ENCODE assay signal across 8 cellular contexts in genomic region chr1:107056426-107057196, GRCh38. TPM values are rescaled to one million over a fixed set of nuclear protein-coding genes. Genes with fewer than 3 reads are reported as not detected.
A peak's percentile ranks its signal among the peaks of the same experiment; 100 is the strongest.
DNase-seq lines count a peak whose midpoint lies in the region; ATAC-seq and TF ChIP-seq lines count a peak whose summit lies in the region.

Gene PRMT6 (plus strand): TSS chr1:107056674. CDS start chr1:107056716, 42 bp downstream.

- peaks cover 9% of the 10 kb centered on the region for H3K36me3 Mint-ChIP-seq in WTC11

- BruUV-seq in A673 (replicated peaks; lab: Mats Ljungman, UMichigan) = TSS peak; percentile 71

- peak within 1 kb of the TSS; percentile 91 for H3K27ac Mint-ChIP-seq in WTC11

- no peaks in the 10 kb centered on the region for H3K9me3 ChIP-seq in A673 (ENCODE audit: low read depth, low read length, poor library complexity, severe bottlenecking)
- H3K9me3 ChIP-seq in spleen = no peaks in the 10 kb centered on the region

- H3K27ac ChIP-seq in A673 (ENCODE audit: low read depth, low read length, poor library complexity, severe bottlenecking) (peak within 1 kb of the TSS; percentile 89), spleen (peak within 1 kb of the TSS; percentile 50 to 92 (median 88))

- H3K27me3 Mint-ChIP-seq in WTC11 (ENCODE audit: low read depth) = no peaks in the 10 kb centered on the region

- CTCF ChIA-PET in A673 (lab: Charles Lee) (no interaction called here), WTC11 (lab: Charles Lee) (interaction anchor here (1.9 to 2.0 kb wide), 2 partner anchors 84 to 86 kb away, joined by 5 to 14 read pairs; partner anchors contain the start of gene NTNG1)

- no peaks in the 10 kb centered on the region for H3K9me3 Mint-ChIP-seq in WTC11

- H3K4me3 ChIP-seq in A673 (ENCODE audit: low read depth, low read length, poor library complexity, severe bottlenecking) = peak within 1 kb of the TSS; percentile 78
- H3K4me3 ChIP-seq in cardiac fibroblast (replicated peaks in 1 of 2; ENCODE audit: low read depth in 2 of 2, low read length in 2 of 2) = peak within 1 kb of the TSS; percentile 96 to 97
- peak within 1 kb of the TSS; percentile 70 to 99 (median 87) for H3K4me3 ChIP-seq in spleen

- no peaks in the 10 kb centered on the region for H3K27me3 ChIP-seq in A673 (replicated peaks; ENCODE audit: insufficient read depth, low read depth, low read length, poor library complexity)
- no peaks in the 10 kb centered on the region for H3K27me3 ChIP-seq in spleen (replicated peaks in 1 of 7)

- H3K4me1 ChIP-seq in A673 (ENCODE audit: insufficient read depth, low read length, poor library complexity, severe bottlenecking) (peaks cover 13% of the 10 kb centered on the region), spleen (peaks cover 6 to 37% (median 25%) of the 10 kb centered on the region in 6 donors)

- H3K4me1 Mint-ChIP-seq in WTC11 = peaks cover 26% of the 10 kb centered on the region

- H3K36me3 ChIP-seq in A673 (ENCODE audit: insufficient read depth, low read length, poor library complexity, severe bottlenecking) = peaks cover 15% of the 10 kb centered on the region
- peaks cover 0 to 19% (median 11%) of the 10 kb centered on the region in 6 donors for H3K36me3 ChIP-seq in spleen

- DNase-seq in A673 (ENCODE audit: low spot score) = peak; percentile 94
- peak; percentile 72 for DNase-seq in NCI-H2196 (lab: John Stamatoyannopoulos, UW; ENCODE audit: unreplicated experiment)
- DNase-seq in WTC11 (ENCODE audit: low spot score) = peak; percentile 88
- peak; percentile 73 to 81 for DNase-seq in cardiac fibroblast (ENCODE audit: low read depth in 2 of 2)
- peak; percentile 82 for DNase-seq in inferior parietal cortex (ENCODE audit: extremely low spot score)
- peak; percentile 96 for DNase-seq in spleen

- intact Hi-C loops in A673 (cut with micrococcal nuclease; ENCODE audit: unreplicated experiment) (loop anchor here (1.0 to 5.0 kb wide), 4 partner anchors 84 to 404 kb away; no protein-coding TSS in a partner anchor), spleen (cut with DNase I; ENCODE audit: low total_unique reads) (no loop called here)

- POLR2A ChIA-PET in A673 (lab: Charles Lee; ENCODE audit: low non-redundant PET) = interaction anchor here (0.6 kb wide), 1 partner anchor 207 kb away, joined by 3 read pairs; no protein-coding TSS in a partner anchor
- POLR2A ChIA-PET in WTC11 (lab: Charles Lee) = interaction anchor here (1.1 to 1.8 kb wide), 3 partner anchors 75 to 83 kb away, joined by 4 to 10 read pairs (median 4); no protein-coding TSS in a partner anchor

- ATAC-seq in GM18867 (IDR thresholded peaks at IDR 0.05; ENCODE audit: unreplicated experiment) (peak; percentile 93), HG03103 (IDR thresholded peaks at IDR 0.05; ENCODE audit: low read depth, unreplicated experiment) (peak; percentile 91), WTC11 (peak; percentile 95)

- TF ChIP-seq CTCF in A673 (conservative IDR thresholded peaks at IDR 0.05; ENCODE audit: low read depth, low read length) (no peak), WTC11 (IDR thresholded peaks at IDR 0.05) (no peak), cardiac fibroblast (IDR thresholded peaks at IDR 0.05; ENCODE audit: low read depth, low read length) (no peak), spleen (IDR thresholded peaks at IDR 0.05 in 8 of 11, conservative IDR thresholded peaks at IDR 0.05 in 3 of 11) (peak in 1 of 11 experiments; percentile 9)

- TF ChIP-seq POLR2A in spleen (IDR thresholded peaks at IDR 0.05) = peak in 2 of 3 donors; percentile 53 to 55

- 0 to 1% (median 0%) methylated on average over 62 to 73 of the region's 73 CpGs for WGBS in spleen, 5 donors

- H3K4me3 Mint-ChIP-seq in WTC11 = peak within 1 kb of the TSS; percentile 90

TF ChIP-seq in WTC11, 78 proteins besides CTCF, POLR2A, EP300 and RAD21 (continues in another document):
- TF ChIP-seq PRRX2 (CRISPR knock-in tag; IDR thresholded peaks at IDR 0.05) = no peak
- TF ChIP-seq NFE2L1 (CRISPR knock-in tag; IDR thresholded peaks at IDR 0.05) = 0 out of 2 replicates have a peak, but pooled peaks have one; percentile 19
- TF ChIP-seq ZNF532 (CRISPR knock-in tag; IDR thresholded peaks at IDR 0.05; ENCODE audit: borderline replicate concordance) = no peak
- TF ChIP-seq TP53 (CRISPR knock-in tag; IDR thresholded peaks at IDR 0.05) = peak; percentile 75; the same call in 1 of the 2 replicates
- TF ChIP-seq, protein P1, sequence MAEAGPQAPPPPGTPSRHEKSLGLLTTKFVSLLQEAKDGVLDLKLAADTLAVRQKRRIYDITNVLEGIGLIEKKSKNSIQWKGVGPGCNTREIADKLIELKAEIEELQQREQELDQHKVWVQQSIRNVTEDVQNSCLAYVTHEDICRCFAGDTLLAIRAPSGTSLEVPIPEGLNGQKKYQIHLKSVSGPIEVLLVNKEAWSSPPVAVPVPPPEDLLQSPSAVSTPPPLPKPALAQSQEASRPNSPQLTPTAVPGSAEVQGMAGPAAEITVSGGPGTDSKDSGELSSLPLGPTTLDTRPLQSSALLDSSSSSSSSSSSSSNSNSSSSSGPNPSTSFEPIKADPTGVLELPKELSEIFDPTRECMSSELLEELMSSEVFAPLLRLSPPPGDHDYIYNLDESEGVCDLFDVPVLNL (CRISPR knock-in tag; IDR thresholded peaks at IDR 0.05; ENCODE audit: borderline replicate concordance, low read depth) = peak; percentile 50; the same call in 1 of the 2 replicates
- TF ChIP-seq MAX (CRISPR knock-in tag; IDR thresholded peaks at IDR 0.05) = peak; percentile 75
- 0 out of 2 replicates have a peak, but pooled peaks have one; percentile 53 for TF ChIP-seq NFATC4 (CRISPR knock-in tag; IDR thresholded peaks at IDR 0.05)
- 0 out of 2 replicates have a peak, but pooled peaks have one; percentile 40 for TF ChIP-seq ATF6 (CRISPR knock-in tag; IDR thresholded peaks at IDR 0.05)
- peak; percentile 74; the same call in 1 of the 2 replicates for TF ChIP-seq E2F1 (CRISPR knock-in tag; IDR thresholded peaks at IDR 0.05)
- TF ChIP-seq ZNF396 (CRISPR knock-in tag; IDR thresholded peaks at IDR 0.05; ENCODE audit: borderline replicate concordance) = no peak
- peak; percentile 35; the same call in 1 of the 2 replicates for TF ChIP-seq GABPB1 (CRISPR knock-in tag; IDR thresholded peaks at IDR 0.05)
- TF ChIP-seq SP1 (CRISPR knock-in tag; conservative IDR thresholded peaks at IDR 0.05) = peak; percentile 52

RNA-seq across cellular contexts. Expression of gene PRMT6, which starts in this region (rescaled TPM):
- 50.4 and 53.0 TPM in 2 replicates for total RNA-seq in A673 (2021)
- 30.7 to 35.3 TPM (median 31.1 TPM) in 3 replicates for total RNA-seq in WTC11 (2021)
- total RNA-seq in spleen = 10 to 100 TPM; 11.6 to 18.9 (median 13.9) TPM
- 10 to 100 TPM; 10.2 to 17.5 (median 14.1) TPM for polyA plus RNA-seq in spleen

Comparison
In these comparisons a context has a peak if more than half of its experiments do, and no peak if none do; other contexts are left out.
1. Peak in every context shown above with its lines: DNase-seq, ATAC-seq, H3K4me3 ChIP-seq and H3K27ac ChIP-seq.